In genomic region chr9:593809-594208, GRCh38 we compare ENCODE assay signal across 15 cellular contexts.
DNase-seq lines count a peak whose midpoint lies in the region; ATAC-seq and TF ChIP-seq lines count a peak whose summit lies in the region.
"Had no signal": no experiment of that assay in that cellular context is flagged by ENCODE, and none has a peak within 500 bp of the region (broad histone marks: within the 10 kb centered on the region; RNA-seq: fewer than 3 reads in every experiment).

No MANE protein-coding gene starts in this region.

- intact Hi-C loops in Right ventricle myocardium inferior (cut with DNase I) (loop anchor here (2.0 kb wide), 1 partner anchor 47 kb away; no protein-coding TSS in a partner anchor), cardiac septum (cut with DNase I) (no loop called here), testis (cut with DNase I; ENCODE audit: low total_unique reads) (no loop called here), vagina (cut with DNase I) (no loop called here)

- no peak overlapping the region for H3K4me3 Mint-ChIP-seq in progenitor cell of endocrine pancreas (ENCODE audit: low read depth)
- H3K4me3 Mint-ChIP-seq: CD4-positive, CD25-positive, alpha-beta regulatory T cell had no signal

- H3K36me3 ChIP-seq in cardiac muscle cell = no peaks in the 10 kb centered on the region
- no peaks in the 10 kb centered on the region for H3K36me3 ChIP-seq in right atrium auricular region
- no peaks in the 10 kb centered on the region for H3K36me3 ChIP-seq in testis (ENCODE audit: low read depth, missing control alignments)
- no peaks in the 10 kb centered on the region for H3K36me3 ChIP-seq in vagina
- H3K36me3 ChIP-seq: BLaER1 treated with 17β-estradiol and CSF1 and Interleukin-3, amounts not matched to agents 10 nM and 100 nM had no signal

- peaks cover 31% of the 10 kb centered on the region for H3K36me3 Mint-ChIP-seq in progenitor cell of endocrine pancreas (ENCODE audit: insufficient read depth)
- H3K36me3 Mint-ChIP-seq: CD4-positive, CD25-positive, alpha-beta regulatory T cell had no signal

- peaks cover 3% of the 10 kb centered on the region for H3K4me1 Mint-ChIP-seq in progenitor cell of endocrine pancreas (ENCODE audit: low read depth)

- peaks cover 27% of the 10 kb centered on the region for H3K9me3 Mint-ChIP-seq in progenitor cell of endocrine pancreas (ENCODE audit: low read depth)
- H3K9me3 Mint-ChIP-seq: CD4-positive, CD25-positive, alpha-beta regulatory T cell had no signal

- peaks cover 28% of the 10 kb centered on the region for H3K4me1 ChIP-seq in cardiac muscle cell (ENCODE audit: low read depth)
- peaks cover 0 to 35% of the 10 kb centered on the region in 2 donors for H3K4me1 ChIP-seq in right atrium auricular region
- no peaks in the 10 kb centered on the region for H3K4me1 ChIP-seq in testis
- H3K4me1 ChIP-seq in vagina = peaks cover 14% of the 10 kb centered on the region

- H3K27ac Mint-ChIP-seq in progenitor cell of endocrine pancreas = peak overlapping the region; percentile 16
- H3K27ac Mint-ChIP-seq: CD4-positive, CD25-positive, alpha-beta regulatory T cell had no signal

- DNase-seq in Right ventricle myocardium inferior (ENCODE audit: missing footprints) (no peak), cardiac septum (ENCODE audit: low spot score) (no peak), cardiac muscle cell (ENCODE audit: low read depth in 1 of 2, low spot score in 1 of 2) (no peak), right atrium auricular region (ENCODE audit: low spot score) (no peak), progenitor cell of endocrine pancreas (ENCODE audit: low spot score, unreplicated experiment) (no peak), testis (no peak), vagina (ENCODE audit: extremely low spot score in 2 of 2) (no peak)
- no peak for DNase-seq in stimulated activated CD4-positive, alpha-beta T cell treated with anti-CD3 and anti-CD28 coated beads, Interleukin-2, amount 100 ng/mL, for 24 hours
- DNase-seq: 8988T; ACHN; Calu3; CD4-positive, CD25-positive, alpha-beta regulatory T cell; DMS 273 treated with DMSO at 0.1 percent for 48 hours; GM23248 had no signal

- no peaks in the 10 kb centered on the region for H3K27me3 Mint-ChIP-seq in progenitor cell of endocrine pancreas
- H3K27me3 Mint-ChIP-seq: CD4-positive, CD25-positive, alpha-beta regulatory T cell had no signal

- H3K4me3 ChIP-seq in cardiac muscle cell (no peak overlapping the region), right atrium auricular region (peak overlapping the region; percentile 7 to 33), testis (no peak overlapping the region), vagina (no peak overlapping the region)
- H3K4me3 ChIP-seq: BLaER1 treated with 17β-estradiol and CSF1 and Interleukin-3, amounts not matched to agents 10 nM and 100 nM; GM23248 had no signal

- no peak for TF ChIP-seq CTCF in cardiac muscle cell (IDR thresholded peaks at IDR 0.05; ENCODE audit: low read depth, low read length)
- TF ChIP-seq CTCF in right atrium auricular region (IDR thresholded peaks at IDR 0.05) = no peak
- TF ChIP-seq CTCF in progenitor cell of endocrine pancreas (IDR thresholded peaks at IDR 0.05; ENCODE audit: unreplicated experiment) = no peak
- TF ChIP-seq CTCF in testis (IDR thresholded peaks at IDR 0.05) = no peak
- TF ChIP-seq CTCF in vagina (IDR thresholded peaks at IDR 0.05) = no peak

- 89 to 97% methylated on average over 2 of the region's 2 CpGs for WGBS in testis, 2 donors

- ATAC-seq in Right ventricle myocardium inferior = peak; percentile 54

- H3K27ac ChIP-seq in cardiac muscle cell (peak overlapping the region; percentile 37), right atrium auricular region (peak overlapping the region; percentile 62 to 85), testis (no peak overlapping the region), vagina (no peak overlapping the region)
- H3K27ac ChIP-seq: BLaER1 treated with 17β-estradiol and CSF1 and Interleukin-3, amounts not matched to agents 10 nM and 100 nM; GM23248 had no signal

- H3K27me3 ChIP-seq in cardiac muscle cell = no peaks in the 10 kb centered on the region
- H3K27me3 ChIP-seq in right atrium auricular region = no peaks in the 10 kb centered on the region
- no peaks in the 10 kb centered on the region for H3K27me3 ChIP-seq in testis
- no peaks in the 10 kb centered on the region for H3K27me3 ChIP-seq in vagina
- H3K27me3 ChIP-seq: BLaER1 treated with 17β-estradiol and CSF1 and Interleukin-3, amounts not matched to agents 10 nM and 100 nM had no signal

- H3K9me3 ChIP-seq in cardiac muscle cell (ENCODE audit: low read depth) (no peaks in the 10 kb centered on the region), right atrium auricular region (no peaks in the 10 kb centered on the region), testis (no peaks in the 10 kb centered on the region), vagina (no peaks in the 10 kb centered on the region)
- H3K9me3 ChIP-seq: BLaER1 treated with 17β-estradiol and CSF1 and Interleukin-3, amounts not matched to agents 10 nM and 100 nM had no signal

- TF ChIP-seq POLR2A in testis (IDR thresholded peaks at IDR 0.05) (no peak), vagina (IDR thresholded peaks at IDR 0.05) (no peak)

Comparison
In these comparisons a context has a peak if more than half of its experiments do, and no peak if none do; other contexts are left out.
1. H3K4me3 ChIP-seq: peak in right atrium auricular region (2 of 2); none in cardiac muscle cell (single experiment), testis (0 of 2) and vagina (0 of 2).
2. H3K27ac ChIP-seq: peak in cardiac muscle cell (single experiment) and right atrium auricular region (2 of 2); none in testis (0 of 2) and vagina (single experiment).